23 cellular contexts compared by ENCODE assay signal in the genomic region with DNA sequence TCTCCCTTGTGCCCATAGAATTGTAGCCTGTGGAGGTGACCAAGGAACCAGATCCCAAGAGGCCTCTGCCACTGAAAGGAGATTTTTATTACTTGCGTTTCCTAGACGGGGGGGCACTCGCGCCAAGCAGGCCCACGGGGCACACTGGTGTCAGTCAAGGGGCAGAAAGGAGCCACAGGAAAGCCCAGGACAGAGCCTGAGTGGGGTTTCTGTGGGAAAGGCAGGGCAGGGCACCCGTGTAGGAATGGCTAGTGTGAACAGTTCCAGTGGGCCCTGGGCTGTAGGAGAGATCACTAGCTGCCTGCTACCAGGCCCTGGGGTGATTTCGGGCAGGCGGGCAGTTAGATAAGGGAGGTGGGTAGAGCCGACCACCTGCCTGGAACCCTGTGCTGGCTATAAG.
"Had no signal": no experiment of that assay in that cellular context is flagged by ENCODE, and none has a peak within 500 bp of the region (broad histone marks: within the 10 kb centered on the region; RNA-seq: fewer than 3 reads in every experiment).

No MANE protein-coding gene starts in this region.

- H3K27me3 Mint-ChIP-seq: naive thymus-derived CD4-positive, alpha-beta T cell; progenitor cell of endocrine pancreas had no signal

- H3K27ac Mint-ChIP-seq: nephron progenitor cell, progenitor cell of endocrine pancreas had no signal

- H3K27me3 ChIP-seq: dorsolateral prefrontal cortex, esophagus muscularis mucosa, gastrocnemius medialis, heart right ventricle, left lung, ovary, stomach, uterus had no signal

- H3K4me3 ChIP-seq: dorsolateral prefrontal cortex, esophagus muscularis mucosa, gastrocnemius medialis, heart right ventricle, left lung, lung, ovary, stomach, thoracic aorta, uterus had no signal

- H3K9me3 ChIP-seq: esophagus muscularis mucosa, gastrocnemius medialis, heart right ventricle, left lung, ovary, stomach, thoracic aorta, uterus had no signal

- ATAC-seq: gastrocnemius medialis; heart right ventricle; left lung; naive thymus-derived CD4-positive, alpha-beta T cell; right cardiac atrium had no signal

- H3K27ac ChIP-seq: dorsolateral prefrontal cortex, epithelial cell of prostate, esophagus muscularis mucosa, gastrocnemius medialis, heart right ventricle, left lung, ovary, stomach, thoracic aorta, uterus had no signal

- H3K4me1 ChIP-seq: left lung, uterus had no signal

- H3K36me3 ChIP-seq: gastrocnemius medialis, ovary, uterus had no signal

- H3K4me3 Mint-ChIP-seq: naive thymus-derived CD4-positive, alpha-beta T cell; nephron progenitor cell had no signal

- DNase-seq: cortex of kidney; effector memory CD4-positive, alpha-beta T cell; gastrocnemius medialis; heart right ventricle; hypothalamus; left lung; mesendoderm; naive thymus-derived CD4-positive, alpha-beta T cell; nephron progenitor cell; ovary; small intestine; stimulated activated CD4-positive, alpha-beta T cell treated with anti-CD3 and anti-CD28 coated beads, Interleukin-12 subunit alpha, Interleukin-12 subunit beta, amount 100 ng/mL, for 4 hours; stimulated activated naive CD4-positive, alpha-beta T cell; stomach; substantia nigra; uterus had no signal

- H3K9me3 Mint-ChIP-seq: naive thymus-derived CD4-positive, alpha-beta T cell; nephron progenitor cell had no signal
